ENCODE assay signal across 1 cellular context in genomic region chr4:119238068-119238722, GRCh38.
TF ChIP-seq lines count a peak whose summit lies in the region.

No MANE protein-coding gene starts in this region.

TF ChIP-seq in GM12878, 131 proteins besides CTCF, POLR2A, EP300 and RAD21 (continued from another document):
- no peak for TF ChIP-seq REST (IDR thresholded peaks at IDR 0.05; ENCODE audit: low read depth, low read length)
- no peak for TF ChIP-seq NKRF (conservative IDR thresholded peaks at IDR 0.05)
- TF ChIP-seq IKZF2 (IDR thresholded peaks at IDR 0.05) = peak; percentile 92 to 97
- TF ChIP-seq ZNF384 (IDR thresholded peaks at IDR 0.05; ENCODE audit: borderline replicate concordance, low read depth, low read length) = no peak
